In the genomic region with DNA sequence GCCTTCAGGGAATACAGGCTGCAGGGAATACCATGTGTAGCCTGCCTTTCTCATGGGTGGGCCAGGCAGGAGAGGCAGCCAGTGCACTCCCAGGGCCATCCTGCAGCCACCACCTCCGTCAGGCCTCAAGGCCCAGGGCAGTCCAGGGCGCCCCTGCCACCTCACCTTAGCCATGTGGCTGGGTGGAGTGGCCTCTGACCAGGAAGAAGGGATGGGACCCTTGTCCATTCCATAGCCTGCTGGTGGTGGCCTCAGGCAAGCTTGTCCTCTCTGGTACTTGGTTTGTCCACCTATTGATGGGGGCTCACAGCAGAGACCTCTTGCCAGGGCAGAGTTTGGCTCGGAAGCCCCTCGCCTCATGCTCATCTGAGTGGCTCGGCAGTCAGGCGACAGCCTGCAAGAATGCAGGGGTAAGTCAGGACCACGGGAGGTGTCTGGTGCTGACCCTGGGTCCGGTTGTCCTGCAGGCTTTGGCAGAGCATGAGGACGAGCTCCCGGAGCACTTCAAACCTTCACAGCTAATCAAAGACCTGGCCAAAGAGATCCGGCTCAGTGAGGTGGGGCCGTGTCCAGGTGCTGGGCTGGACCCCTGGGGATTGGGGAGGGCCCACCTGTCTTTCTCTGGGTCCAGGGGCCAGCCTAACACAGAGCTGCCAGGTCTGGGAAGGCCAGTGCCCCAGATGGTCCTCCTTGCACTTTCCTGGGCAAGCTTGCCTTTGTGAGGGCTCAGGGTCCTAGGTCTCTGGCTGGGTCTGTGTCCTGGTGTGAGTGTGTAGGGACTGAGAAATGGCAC, we compare ENCODE assay signal across 20 cellular contexts.
A peak's percentile ranks its signal among the peaks of the same experiment; 100 is the strongest.
DNase-seq lines count a peak whose midpoint lies in the region; ATAC-seq and TF ChIP-seq lines count a peak whose summit lies in the region.
"Had no signal": no experiment of that assay in that cellular context is flagged by ENCODE, and none has a peak within 500 bp of the region (broad histone marks: within the 10 kb centered on the region; RNA-seq: fewer than 3 reads in every experiment).

No MANE protein-coding gene starts in this region.

- H3K27me3 Mint-ChIP-seq in activated naive CD4-positive, alpha-beta T cell treated with anti-CD3 and anti-CD28 coated beads, Interleukin-2, amount 10 ng/mL, durations not matched to agents 7 days and 5 days = no peaks in the 10 kb centered on the region
- H3K27me3 Mint-ChIP-seq: activated T-cell treated with anti-CD3 and anti-CD28 coated beads, Interleukin-2, amount 50 U/mL, for 24 hours; IgD-negative memory B cell; naive B cell had no signal

- no peak overlapping the region for H3K4me3 Mint-ChIP-seq in activated naive CD4-positive, alpha-beta T cell treated with anti-CD3 and anti-CD28 coated beads, Interleukin-2, amount 10 ng/mL, durations not matched to agents 7 days and 5 days
- H3K4me3 Mint-ChIP-seq: activated T-cell treated with anti-CD3 and anti-CD28 coated beads, Interleukin-2, amount 50 U/mL, for 24 hours; IgD-negative memory B cell; naive B cell had no signal

- peaks cover 10% of the 10 kb centered on the region for H3K36me3 Mint-ChIP-seq in activated naive CD4-positive, alpha-beta T cell treated with anti-CD3 and anti-CD28 coated beads, Interleukin-2, amount 10 ng/mL, durations not matched to agents 7 days and 5 days
- H3K36me3 Mint-ChIP-seq: naive B cell had no signal

- TF ChIP-seq CTCF in dorsolateral prefrontal cortex (IDR thresholded peaks at IDR 0.05 in 54 of 56, conservative IDR thresholded peaks at IDR 0.05 in 2 of 56; ENCODE audit: low read depth in 1 of 56, partially characterized antibody in 56 of 56) (no peak), left lung (IDR thresholded peaks at IDR 0.05) (no peak), thyroid gland (IDR thresholded peaks at IDR 0.05) (no peak)

- CTCF ChIA-PET in activated naive CD4-positive, alpha-beta T cell treated with anti-CD3 and anti-CD28 coated beads, Interleukin-2, amount 10 ng/mL, durations not matched to agents 7 days and 5 days (lab: Charles Lee) = no interaction called here

- peaks cover 0 to 86% of the 10 kb centered on the region in 2 donors for H3K36me3 ChIP-seq in left lung
- peaks cover 39 to 49% of the 10 kb centered on the region in 2 donors for H3K36me3 ChIP-seq in thyroid gland

- H3K27ac ChIP-seq in dorsolateral prefrontal cortex = no peak overlapping the region
- H3K27ac ChIP-seq in left lung = no peak overlapping the region
- no peak overlapping the region for H3K27ac ChIP-seq in thyroid gland
- H3K27ac ChIP-seq: esophagus squamous epithelium, upper lobe of left lung had no signal

- H3K9me3 Mint-ChIP-seq in activated naive CD4-positive, alpha-beta T cell treated with anti-CD3 and anti-CD28 coated beads, Interleukin-2, amount 10 ng/mL, durations not matched to agents 7 days and 5 days = no peaks in the 10 kb centered on the region
- H3K9me3 Mint-ChIP-seq: activated T-cell treated with anti-CD3 and anti-CD28 coated beads, Interleukin-2, amount 50 U/mL, for 24 hours; IgD-negative memory B cell; naive B cell had no signal

- H3K4me1 Mint-ChIP-seq in activated naive CD4-positive, alpha-beta T cell treated with anti-CD3 and anti-CD28 coated beads, Interleukin-2, amount 10 ng/mL, durations not matched to agents 7 days and 5 days = no peaks in the 10 kb centered on the region
- H3K4me1 Mint-ChIP-seq: IgD-negative memory B cell had no signal

- H3K9me3 ChIP-seq in left lung (no peaks in the 10 kb centered on the region), thyroid gland (no peaks in the 10 kb centered on the region)
- H3K9me3 ChIP-seq: esophagus squamous epithelium, upper lobe of left lung had no signal

- no peaks in the 10 kb centered on the region for H3K4me1 ChIP-seq in left lung
- H3K4me1 ChIP-seq in thyroid gland = no peaks in the 10 kb centered on the region
- H3K4me1 ChIP-seq: esophagus squamous epithelium, upper lobe of left lung had no signal

- DNase-seq in activated naive CD4-positive, alpha-beta T cell treated with anti-CD3 and anti-CD28 coated beads, Interleukin-2, amount 10 ng/mL, durations not matched to agents 7 days and 5 days = peak; percentile 7
- no peak for DNase-seq in activated naive CD4-positive, alpha-beta T cell treated with Interleukin-2 at 50 U/mL for 16 hours
- DNase-seq in dorsolateral prefrontal cortex = peak in 6 of 10 donors; percentile 1 to 40 (median 24)
- peak; percentile 24 to 49 for DNase-seq in left lung
- DNase-seq in thyroid gland = peak; percentile 0 to 1
- no peak for DNase-seq in NCI-H526 (lab: John Stamatoyannopoulos, UW)
- no peak for DNase-seq in DMS53 treated with DMSO at 0.1 percent for 48 hours (lab: John Stamatoyannopoulos, UW; ENCODE audit: unreplicated experiment)
- DNase-seq: activated CD4-positive, alpha-beta T cell treated with anti-CD3 and anti-CD28 coated beads for 48 hours; activated T-cell treated with anti-CD3 and anti-CD28 coated beads, Interleukin-2, amount 50 U/mL, for 24 hours; cortex of kidney; esophagus squamous epithelium; foreskin melanocyte; naive B cell; NCI-H1092 treated with DMSO at 0.1 percent for 48 hours; NCI-H187; stimulated activated CD4-positive, alpha-beta T cell treated with anti-CD3 and anti-CD28 coated beads, Interleukin-2, amount 100 ng/mL, for 48 hours had no signal

- intact Hi-C loops in dorsolateral prefrontal cortex (cut with DNase I) (no loop called here), left lung (cut with DNase I) (no loop called here), thyroid gland (cut with DNase I) (no loop called here)

- WGBS in thyroid gland, 2 donors = 90 to 92% methylated on average over 5 to 7 of the region's 12 CpGs

- no peak overlapping the region for H3K27ac Mint-ChIP-seq in activated naive CD4-positive, alpha-beta T cell treated with anti-CD3 and anti-CD28 coated beads, Interleukin-2, amount 10 ng/mL, durations not matched to agents 7 days and 5 days
- H3K27ac Mint-ChIP-seq: activated T-cell treated with anti-CD3 and anti-CD28 coated beads, Interleukin-2, amount 50 U/mL, for 24 hours; IgD-negative memory B cell had no signal

- no peak for ATAC-seq in left lung
- ATAC-seq in GM19023 (IDR thresholded peaks at IDR 0.05; ENCODE audit: unreplicated experiment) = no peak
- ATAC-seq: left colon had no signal

- no peak overlapping the region for H3K4me3 ChIP-seq in dorsolateral prefrontal cortex
- H3K4me3 ChIP-seq in left lung = no peak overlapping the region
- no peak overlapping the region for H3K4me3 ChIP-seq in thyroid gland (replicated peaks in 1 of 3)
- H3K4me3 ChIP-seq: esophagus squamous epithelium, upper lobe of left lung had no signal

- H3K27me3 ChIP-seq in dorsolateral prefrontal cortex = no peaks in the 10 kb centered on the region
- H3K27me3 ChIP-seq in left lung = no peaks in the 10 kb centered on the region
- H3K27me3 ChIP-seq in thyroid gland = no peaks in the 10 kb centered on the region
- H3K27me3 ChIP-seq: esophagus squamous epithelium, upper lobe of left lung had no signal

- TF ChIP-seq POLR2A in thyroid gland (IDR thresholded peaks at IDR 0.05) = no peak

Comparison
In these comparisons a context has a peak if more than half of its experiments do, and no peak if none do; other contexts are left out.
1. DNase-seq: peak in activated naive CD4-positive, alpha-beta T cell treated with anti-CD3 and anti-CD28 coated beads, Interleukin-2, amount 10 ng/mL, durations not matched to agents 7 days and 5 days (single experiment), dorsolateral prefrontal cortex (6 of 10), left lung (2 of 2) and thyroid gland (2 of 2); none in activated naive CD4-positive, alpha-beta T cell treated with Interleukin-2 at 50 U/mL for 16 hours (single experiment), NCI-H526 (0 of 2) and DMS53 treated with DMSO at 0.1 percent for 48 hours (single experiment).